Comparison of ENCODE assay signal across 21 cellular contexts in the genomic region with DNA sequence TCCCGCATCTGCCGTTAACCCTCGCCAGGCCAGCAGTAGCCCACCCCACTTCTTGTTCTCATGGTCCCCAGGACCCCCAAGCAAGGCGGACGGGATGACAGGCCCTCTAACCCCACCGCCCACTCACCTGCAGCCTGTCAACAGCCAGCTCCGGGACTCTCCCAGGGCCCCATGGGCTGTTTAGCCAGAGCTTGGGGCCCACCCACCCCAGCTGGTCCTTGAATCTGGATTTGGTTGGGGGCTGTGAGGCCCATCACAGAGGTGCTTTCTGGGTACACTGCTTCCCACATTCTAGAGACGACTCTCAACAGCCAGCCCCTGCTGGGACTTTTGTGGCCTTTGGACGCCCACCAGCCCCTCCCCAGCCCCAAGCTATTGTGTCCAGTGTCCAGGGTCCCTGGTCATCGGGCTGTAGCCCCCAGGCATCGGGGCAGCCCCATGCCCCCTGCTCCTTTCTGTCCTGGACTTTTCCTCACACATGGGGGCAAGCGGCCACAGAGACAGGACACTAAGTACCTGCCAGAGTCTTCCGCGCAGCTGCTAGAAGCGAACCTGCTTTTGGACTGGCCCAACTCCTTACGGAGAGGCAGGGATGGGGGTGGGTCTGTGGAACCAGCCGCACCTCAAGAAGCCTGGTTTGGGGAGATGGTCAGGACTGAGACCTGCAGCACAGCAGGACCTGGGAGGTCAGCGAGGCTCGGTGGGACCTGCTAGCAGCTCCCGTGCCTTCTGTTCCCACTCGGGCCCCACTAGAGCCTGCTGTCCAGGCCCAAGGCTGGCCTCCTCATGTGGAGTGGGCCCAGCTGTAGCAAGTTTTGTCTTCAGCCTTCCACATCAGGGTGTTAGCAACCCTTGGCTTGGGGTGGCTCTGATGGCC.
"Had no signal": no experiment of that assay in that cellular context is flagged by ENCODE, and none has a peak within 500 bp of the region (broad histone marks: within the 10 kb centered on the region; RNA-seq: fewer than 3 reads in every experiment).

No MANE protein-coding gene starts in this region.

- H3K36me3 ChIP-seq: heart left ventricle, left lung, tibial nerve had no signal

- H3K27me3 ChIP-seq: dorsolateral prefrontal cortex, heart left ventricle, left lung, testis, tibial nerve had no signal

- H3K9me3 ChIP-seq: heart left ventricle, left lung, psoas muscle, testis, tibial nerve had no signal

- FAIRE-seq: islet of Langerhans had no signal

- H3K4me3 ChIP-seq: dorsolateral prefrontal cortex, heart left ventricle, left lung, psoas muscle, testis, tibial nerve had no signal

- H3K27ac ChIP-seq: dorsolateral prefrontal cortex, heart left ventricle, left lung, psoas muscle, testis, tibial nerve had no signal

- DNase-seq: central memory CD4-positive, alpha-beta T cell; cortex of kidney; effector CD8-positive, alpha-beta T cell; foreskin melanocyte; hypothalamus; mesendoderm; naive thymus-derived CD4-positive, alpha-beta T cell; nephron progenitor cell; retina; stimulated activated CD4-positive, alpha-beta T cell treated with anti-CD3 and anti-CD28 coated beads, Interleukin-2, amount 100 ng/mL, for 24 hours; stimulated activated CD4-positive, alpha-beta T cell treated with anti-CD3 and anti-CD28 coated beads, Interleukin-4, amount 100 ng/mL, for 4 hours; stimulated activated naive B cell treated with anti-CD40 and anti-IgM and Interleukin-4, amounts not matched to agents 10 μg/mL and 1 μg/mL and 100 μg/mL, for 72 hours; stimulated activated naive CD8-positive, alpha-beta T cell treated with anti-CD3 and anti-CD28 coated beads, Interleukin-15, amount 100 ng/mL, for 72 hours; testis had no signal

- H3K4me1 ChIP-seq: left lung, psoas muscle, tibial nerve had no signal

- ATAC-seq: heart left ventricle; left lung; naive thymus-derived CD4-positive, alpha-beta T cell; psoas muscle; sciatic nerve; stimulated activated naive B cell treated with anti-CD40 and anti-IgM and Interleukin-4, amounts not matched to agents 10 μg/mL and 1 μg/mL and 100 μg/mL, for 72 hours; stimulated activated naive CD8-positive, alpha-beta T cell treated with anti-CD3 and anti-CD28 coated beads, Interleukin-15, amount 100 ng/mL, for 72 hours had no signal
